8 cellular contexts compared by ENCODE assay signal in the genomic region with DNA sequence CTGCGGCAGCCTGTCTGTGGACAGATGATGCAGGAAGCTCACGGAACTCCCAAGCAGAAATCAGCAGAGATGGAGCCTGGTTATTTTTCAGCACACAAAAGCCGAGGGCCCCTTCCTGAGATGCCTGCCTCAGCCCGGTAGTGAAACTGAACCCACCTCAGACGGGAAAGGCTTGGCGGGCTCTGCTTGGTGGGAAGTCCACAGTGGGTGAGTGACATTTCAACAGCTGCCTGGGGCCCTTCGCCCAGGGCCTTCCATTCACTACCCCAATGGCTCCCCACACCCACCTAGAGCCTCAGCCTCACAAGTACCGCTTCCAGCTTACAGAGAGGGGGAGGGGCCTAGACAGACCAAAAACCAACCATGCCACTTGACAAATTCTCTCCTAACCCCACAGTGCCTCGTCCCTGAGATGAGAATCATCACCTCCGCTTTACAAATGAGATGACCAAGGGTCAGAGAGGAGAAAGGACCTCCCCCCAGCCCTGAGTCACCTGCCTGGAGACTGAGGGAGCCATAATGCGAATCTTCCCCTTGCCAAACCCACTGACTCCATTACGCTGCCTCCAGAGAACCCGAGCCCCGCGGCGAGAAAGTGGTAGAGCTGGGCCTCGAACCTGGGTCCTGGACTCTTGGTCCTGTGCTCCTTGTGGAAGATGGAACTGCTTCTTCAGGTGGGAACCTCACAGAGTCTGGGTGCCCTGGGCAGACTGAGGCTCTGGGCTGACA. TPM values are rescaled to one million over a fixed set of nuclear protein-coding genes. Genes with fewer than 3 reads are reported as not detected.
DNase-seq lines count a peak whose midpoint lies in the region; ATAC-seq and TF ChIP-seq lines count a peak whose summit lies in the region.

No MANE protein-coding gene starts in this region.

- peak; percentile 20 for DNase-seq in CD1c-positive myeloid dendritic cell (ENCODE audit: extremely low spot score)
- DNase-seq in Peyer's patch: peak in 2 of 3 donors; percentile 71 to 73
- peak; percentile 46 for DNase-seq in activated naive CD8-positive, alpha-beta T cell treated with anti-CD3 and anti-CD28 coated beads, Interleukin-2, amount 50 U/mL, for 16 hours (ENCODE audit: low read depth, low spot score)
- no peak for DNase-seq in gastrocnemius medialis
- no peak for DNase-seq in NCI-H446 treated with DMSO at 0.1 percent for 48 hours (lab: John Stamatoyannopoulos, UW)
- DNase-seq in NCI-H1048 (lab: John Stamatoyannopoulos, UW): no peak
- no peak for DNase-seq in GDM1 (lab: John Stamatoyannopoulos, UW)

- no peaks in the 10 kb centered on the region for H3K9me3 ChIP-seq in Peyer's patch
- H3K9me3 ChIP-seq in gastrocnemius medialis: no peaks in the 10 kb centered on the region

- H3K4me1 ChIP-seq in Peyer's patch: peaks cover 0 to 52% (median 28%) of the 10 kb centered on the region in 4 donors
- peaks cover 15 to 16% of the 10 kb centered on the region in 2 donors for H3K4me1 ChIP-seq in gastrocnemius medialis

- TF ChIP-seq POLR2A in Peyer's patch (IDR thresholded peaks at IDR 0.05) (no peak), gastrocnemius medialis (IDR thresholded peaks at IDR 0.05) (no peak)

- peak overlapping the region in 3 of 4 donors; percentile 6 to 27 (median 25) for H3K4me3 ChIP-seq in Peyer's patch
- no peak overlapping the region for H3K4me3 ChIP-seq in gastrocnemius medialis

- no peak for TF ChIP-seq CTCF in Peyer's patch (IDR thresholded peaks at IDR 0.05)
- no peak for TF ChIP-seq CTCF in gastrocnemius medialis (IDR thresholded peaks at IDR 0.05 in 4 of 5, conservative IDR thresholded peaks at IDR 0.05 in 1 of 5)

- H3K27ac ChIP-seq in Peyer's patch (peak overlapping the region; percentile 57 to 95 (median 84)), gastrocnemius medialis (peak overlapping the region; percentile 50 to 70 (median 56))

- H3K36me3 ChIP-seq in Peyer's patch (no peaks in the 10 kb centered on the region), gastrocnemius medialis (no peaks in the 10 kb centered on the region)

- intact Hi-C loops in gastrocnemius medialis (cut with DNase I; ENCODE audit: low total_unique reads): no loop called here

- H3K27me3 ChIP-seq in Peyer's patch (no peaks in the 10 kb centered on the region), gastrocnemius medialis (peaks cover 5 to 10% (median 8%) of the 10 kb centered on the region in 3 donors)

- in situ Hi-C loops in gastrocnemius medialis (cut with MboI; ENCODE audit: low sequenced_read_pairs in 4 of 4): no loop called here

- ATAC-seq in GM21619 (IDR thresholded peaks at IDR 0.05; ENCODE audit: unreplicated experiment) (peak; percentile 26), gastrocnemius medialis (no peak)

RNA-seq across cellular contexts. Expression of gene ECE1, which starts 3.4 kb away (rescaled TPM):
- total RNA-seq in Peyer's patch: 100 to 1,000 TPM; 105 to 122 (median 112) TPM
- total RNA-seq in gastrocnemius medialis: 10 to 100 TPM; 17.1 to 39.9 (median 26.7) TPM

Comparison
In these comparisons a context has a peak if more than half of its experiments do, and no peak if none do; other contexts are left out.
1. DNase-seq: peak in CD1c-positive myeloid dendritic cell (single experiment), Peyer's patch (2 of 3) and activated naive CD8-positive, alpha-beta T cell treated with anti-CD3 and anti-CD28 coated beads, Interleukin-2, amount 50 U/mL, for 16 hours (single experiment); none in gastrocnemius medialis (0 of 2), NCI-H446 treated with DMSO at 0.1 percent for 48 hours (single experiment), NCI-H1048 (single experiment) and GDM1 (single experiment).
2. H3K4me3 ChIP-seq: peak in Peyer's patch (3 of 4); none in gastrocnemius medialis (0 of 4).